Comparison of ENCODE assay signal across 8 cellular contexts in the genomic region with DNA sequence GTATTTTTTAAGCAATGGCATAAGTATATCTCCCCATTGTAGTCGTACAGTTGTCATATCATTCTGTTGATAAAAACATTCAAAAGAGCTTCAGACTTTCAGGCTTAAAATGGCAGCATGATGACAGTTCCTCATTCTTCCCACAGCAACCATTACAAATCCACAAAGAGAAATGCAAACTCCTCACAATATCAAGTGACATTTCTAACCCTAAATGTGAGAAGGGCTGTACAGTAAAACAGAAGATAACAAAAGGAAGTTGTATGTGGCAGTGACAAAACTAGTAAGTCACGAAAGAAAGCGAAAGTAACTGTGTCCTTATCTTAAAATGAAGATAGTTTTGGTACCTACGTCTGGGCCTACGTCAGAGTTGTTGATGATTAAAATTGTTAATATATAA. TPM values are rescaled to one million over a fixed set of nuclear protein-coding genes. Genes with fewer than 3 reads are reported as not detected.
DNase-seq lines count a peak whose midpoint lies in the region; ATAC-seq lines count a peak whose summit lies in the region.

No MANE protein-coding gene starts in this region.

- in situ Hi-C loops in ACHN (cut with HindIII; ENCODE audit: low pct_ligation_motif_present, low pct_unique_long_range_greater_than_20kb, low sequenced_read_pairs): no loop called here

- no peaks in the 10 kb centered on the region for H3K9me3 Mint-ChIP-seq in activated naive CD8-positive, alpha-beta T cell treated with anti-CD3 and anti-CD28 coated beads, Interleukin-2, amount 10 ng/mL, durations not matched to agents 7 days and 5 days

- peak; percentile 58 for DNase-seq in ACHN
- peak; percentile 7 for DNase-seq in GM19240 (ENCODE audit: insufficient read length, low spot score)
- DNase-seq in activated naive CD8-positive, alpha-beta T cell treated with anti-CD3 and anti-CD28 coated beads, Interleukin-2, amount 10 ng/mL, durations not matched to agents 7 days and 5 days: no peak
- DNase-seq in stimulated activated naive CD8-positive, alpha-beta T cell treated with anti-CD3 and anti-CD28 coated beads, Interleukin-15, Interleukin-2, amounts not matched to agents 100 U/mL and 50 U/mL, for 24 hours: no peak
- DNase-seq in NCI-H2171 treated with DMSO at 0.1 percent for 48 hours (lab: John Stamatoyannopoulos, UW): no peak
- no peak for DNase-seq in hypothalamus (lab: John Stamatoyannopoulos, UW)
- DNase-seq in DMS114 treated with DMSO at 0.1 percent for 48 hours (lab: John Stamatoyannopoulos, UW; ENCODE audit: unreplicated experiment): no peak

- H3K27ac Mint-ChIP-seq in activated naive CD8-positive, alpha-beta T cell treated with anti-CD3 and anti-CD28 coated beads, Interleukin-2, amount 10 ng/mL, durations not matched to agents 7 days and 5 days: peak overlapping the region; percentile 97

- ATAC-seq in HG03196 (IDR thresholded peaks at IDR 0.05; ENCODE audit: unreplicated experiment): peak; percentile 86
- ATAC-seq in activated naive CD8-positive, alpha-beta T cell treated with anti-CD3 and anti-CD28 coated beads, Interleukin-2, amount 10 ng/mL, durations not matched to agents 7 days and 5 days (ENCODE audit: low read depth): peak; percentile 84
- ATAC-seq in stimulated activated naive CD8-positive, alpha-beta T cell treated with anti-CD3 and anti-CD28 coated beads, Interleukin-15, Interleukin-2, amounts not matched to agents 100 U/mL and 50 U/mL, for 24 hours: peak; percentile 85

- peaks cover 24% of the 10 kb centered on the region for H3K4me1 Mint-ChIP-seq in activated naive CD8-positive, alpha-beta T cell treated with anti-CD3 and anti-CD28 coated beads, Interleukin-2, amount 10 ng/mL, durations not matched to agents 7 days and 5 days

- H3K4me3 Mint-ChIP-seq in activated naive CD8-positive, alpha-beta T cell treated with anti-CD3 and anti-CD28 coated beads, Interleukin-2, amount 10 ng/mL, durations not matched to agents 7 days and 5 days: peak overlapping the region; percentile 79

- peaks cover 17% of the 10 kb centered on the region for H3K36me3 Mint-ChIP-seq in activated naive CD8-positive, alpha-beta T cell treated with anti-CD3 and anti-CD28 coated beads, Interleukin-2, amount 10 ng/mL, durations not matched to agents 7 days and 5 days

- POLR2A ChIA-PET in activated naive CD8-positive, alpha-beta T cell treated with anti-CD3 and anti-CD28 coated beads, Interleukin-2, amount 10 ng/mL, durations not matched to agents 7 days and 5 days (lab: Charles Lee): interaction anchor here (0.6 to 1.8 kb wide), 2 partner anchors 47 to 206 kb away, joined by 3 to 6 read pairs; a partner anchor contains a TSS

- no peaks in the 10 kb centered on the region for H3K27me3 Mint-ChIP-seq in activated naive CD8-positive, alpha-beta T cell treated with anti-CD3 and anti-CD28 coated beads, Interleukin-2, amount 10 ng/mL, durations not matched to agents 7 days and 5 days

RNA-seq across cellular contexts. Expression of a gene that starts 46.7 kb away (rescaled TPM):
- total RNA-seq in activated naive CD8-positive, alpha-beta T cell treated with anti-CD3 and anti-CD28 coated beads, Interleukin-2, amount 10 ng/mL, durations not matched to agents 7 days and 5 days: 1 to 10 TPM; 9.0 TPM

Comparison
In these comparisons a context has a peak if more than half of its experiments do, and no peak if none do; other contexts are left out.
1. DNase-seq: peak in ACHN (single experiment) and GM19240 (single experiment); none in activated naive CD8-positive, alpha-beta T cell treated with anti-CD3 and anti-CD28 coated beads, Interleukin-2, amount 10 ng/mL, durations not matched to agents 7 days and 5 days (single experiment), stimulated activated naive CD8-positive, alpha-beta T cell treated with anti-CD3 and anti-CD28 coated beads, Interleukin-15, Interleukin-2, amounts not matched to agents 100 U/mL and 50 U/mL, for 24 hours (single experiment), NCI-H2171 treated with DMSO at 0.1 percent for 48 hours (single experiment), hypothalamus (0 of 51) and DMS114 treated with DMSO at 0.1 percent for 48 hours (single experiment).
2. Peak in every context shown above with its lines, with median percentiles within 50 percentile points of each other: ATAC-seq.